In genomic region chr2:125397535-125398251, GRCh38 we compare ENCODE assay signal across 1 cellular context.
TF ChIP-seq lines count a peak whose summit lies in the region.

No MANE protein-coding gene starts in this region.

TF ChIP-seq in GM12878, 131 proteins besides CTCF, POLR2A, EP300 and RAD21 (continued from another document and continues in another):
- TF ChIP-seq PML (IDR thresholded peaks at IDR 0.05; ENCODE audit: low read length) (peak; percentile 64; the same call in 1 of the 2 replicates), TCF7 (IDR thresholded peaks at IDR 0.05; ENCODE audit: borderline replicate concordance) (0 out of 2 replicates have a peak, but pooled peaks have one; percentile 53), NR2F1 (conservative IDR thresholded peaks at IDR 0.05) (peak; percentile 59; the same call in 1 of the 2 replicates), NR2C1 (IDR thresholded peaks at IDR 0.05) (no peak), IRF4 (IDR thresholded peaks at IDR 0.05; ENCODE audit: low read depth, low read length) (peak; percentile 84), MYB (IDR thresholded peaks at IDR 0.05; ENCODE audit: borderline replicate concordance, low read depth, low read length) (no peak), TARDBP (IDR thresholded peaks at IDR 0.05; ENCODE audit: borderline replicate concordance) (no peak), YBX1 (IDR thresholded peaks at IDR 0.05) (no peak), E2F8 (IDR thresholded peaks at IDR 0.05; ENCODE audit: low read depth, partially characterized antibody) (no peak), ESRRA (IDR thresholded peaks at IDR 0.05; ENCODE audit: low read length) (no peak), PBX3 (IDR thresholded peaks at IDR 0.05; ENCODE audit: insufficient replicate concordance, low read depth, low read length) (no peak), E2F4 (IDR thresholded peaks at IDR 0.05; ENCODE audit: low read depth, low read length) (no peak), TBL1XR1 (IDR thresholded peaks at IDR 0.05; ENCODE audit: low read depth, low read length) (peak; percentile 52; the same call in 1 of the 2 replicates), SREBF1 (IDR thresholded peaks at IDR 0.05; ENCODE audit: low read length) (no peak), ZNF207 (IDR thresholded peaks at IDR 0.05; ENCODE audit: borderline replicate concordance) (no peak), DPF2 (IDR thresholded peaks at IDR 0.05) (peak; percentile 59; the same call in 1 of the 2 replicates), EED (IDR thresholded peaks at IDR 0.05; ENCODE audit: low read depth) (peak; percentile 82), BMI1 (IDR thresholded peaks at IDR 0.05; ENCODE audit: borderline replicate concordance) (no peak), FOXM1 (IDR thresholded peaks at IDR 0.05; ENCODE audit: low read depth, low read length) (peak; percentile 94), CREM (IDR thresholded peaks at IDR 0.05; ENCODE audit: low read depth) (peak; percentile 75), HSF1 (IDR thresholded peaks at IDR 0.05; ENCODE audit: low read depth, low read length) (no peak), PKNOX1 (IDR thresholded peaks at IDR 0.05) (no peak), RELA (IDR thresholded peaks at IDR 0.05; ENCODE audit: borderline replicate concordance, partially characterized antibody) (no peak), USF1 (IDR thresholded peaks at IDR 0.05; ENCODE audit: borderline replicate concordance, extremely low read length, insufficient read depth, low read depth, low read length) (no peak), BACH1 (IDR thresholded peaks at IDR 0.05; ENCODE audit: borderline replicate concordance) (no peak; the same call in 1 of the 2 replicates), CHD2 (IDR thresholded peaks at IDR 0.05; ENCODE audit: borderline replicate concordance, low read depth, low read length) (peak; percentile 17; the same call in 1 of the 2 replicates), STAT1 (conservative IDR thresholded peaks at IDR 0.05) (no peak), CHD4 (IDR thresholded peaks at IDR 0.05) (no peak), NKRF (conservative IDR thresholded peaks at IDR 0.05) (no peak), ZSCAN29 (IDR thresholded peaks at IDR 0.05) (no peak), SMAD1 (IDR thresholded peaks at IDR 0.05; ENCODE audit: low read depth, partially characterized antibody) (peak; percentile 49), ZNF592 (IDR thresholded peaks at IDR 0.05) (no peak), SMARCA5 (IDR thresholded peaks at IDR 0.05) (no peak), ASH2L (IDR thresholded peaks at IDR 0.05; ENCODE audit: borderline replicate concordance, low read depth) (peak; percentile 82; the same call in 1 of the 2 replicates), BHLHE40 (IDR thresholded peaks at IDR 0.05; ENCODE audit: borderline replicate concordance in 1 of 2, low read depth in 2 of 2, low read length in 1 of 2) (peak; percentile 25 to 36; a peak in 2 of 4 replicates), SUPT20H (IDR thresholded peaks at IDR 0.05; ENCODE audit: borderline replicate concordance, control insufficient read depth, low read depth, low read length) (no peak), FOS (IDR thresholded peaks at IDR 0.05; ENCODE audit: borderline replicate concordance, extremely low read depth, insufficient read length) (no peak), SIX5 (IDR thresholded peaks at IDR 0.05; ENCODE audit: low read depth, low read length, severe bottlenecking) (no peak), SPI1 (IDR thresholded peaks at IDR 0.05; ENCODE audit: borderline replicate concordance, insufficient read depth, low read depth, low read length) (no peak), RUNX3 (IDR thresholded peaks at IDR 0.05; ENCODE audit: low read length) (peak; percentile 60; the same call in 1 of the 2 replicates), HDAC6 (IDR thresholded peaks at IDR 0.05; ENCODE audit: unreplicated experiment) (no peak), REST (IDR thresholded peaks at IDR 0.05; ENCODE audit: low read depth, low read length) (no peak), WRNIP1 (IDR thresholded peaks at IDR 0.05; ENCODE audit: borderline replicate concordance, low read depth, low read length) (no peak)
